1 cellular context compared by ENCODE assay signal in the genomic region with DNA sequence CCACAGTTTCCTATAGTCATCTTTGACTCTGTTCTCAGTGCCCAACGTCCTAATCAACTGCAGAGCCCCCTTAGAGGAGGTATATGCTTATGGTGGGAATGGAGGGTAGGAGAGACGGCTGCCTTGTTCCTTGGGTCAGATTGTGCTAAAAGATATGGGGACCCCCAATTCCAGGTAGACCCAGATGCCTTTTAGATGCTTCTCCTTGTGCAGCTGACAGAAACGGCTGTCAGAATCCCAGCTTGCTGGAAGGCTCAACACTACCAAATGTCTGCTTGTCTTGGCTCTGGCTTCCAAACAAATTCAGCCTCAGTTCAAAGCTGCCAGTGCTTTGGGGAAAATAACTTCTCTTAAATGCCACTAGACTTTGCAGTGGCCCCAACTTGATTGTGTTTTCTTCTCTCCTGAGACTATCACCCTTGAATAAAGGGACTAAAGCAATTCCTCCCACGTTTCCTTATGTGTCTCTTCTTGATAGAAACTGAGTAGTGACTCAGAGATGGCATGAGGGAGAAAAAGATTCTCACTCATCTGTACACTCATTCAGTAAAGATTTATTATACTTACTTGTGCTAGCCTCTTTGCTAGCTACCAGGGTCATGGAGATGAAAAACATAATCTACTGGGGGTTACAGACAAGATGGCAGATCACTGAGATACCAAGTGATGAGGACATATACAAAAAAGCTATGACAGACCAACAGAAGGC.
TF ChIP-seq lines count a peak whose summit lies in the region.

No MANE protein-coding gene starts in this region.

TF ChIP-seq in IMR-90, 13 proteins besides CTCF, POLR2A, EP300 and RAD21 (continued from another document):
- TF ChIP-seq MAFK (IDR thresholded peaks at IDR 0.05; ENCODE audit: low read depth, low read length) (no peak), CHD1 (IDR thresholded peaks at IDR 0.05; ENCODE audit: low read depth, low read length) (no peak), FOS (IDR thresholded peaks at IDR 0.05; ENCODE audit: low read depth, low read length) (peak; percentile 38; the same call in 1 of the 2 replicates), RFX5 (IDR thresholded peaks at IDR 0.05; ENCODE audit: low read depth, low read length) (no peak), CEBPB (IDR thresholded peaks at IDR 0.05; ENCODE audit: low read depth, low read length) (no peak), BHLHE40 (IDR thresholded peaks at IDR 0.05; ENCODE audit: low read depth, low read length) (no peak; the same call in 1 of the 2 replicates), NFE2L2 (IDR thresholded peaks at IDR 0.05; ENCODE audit: low read depth, low read length) (no peak)
- TF ChIP-seq, protein P1, sequence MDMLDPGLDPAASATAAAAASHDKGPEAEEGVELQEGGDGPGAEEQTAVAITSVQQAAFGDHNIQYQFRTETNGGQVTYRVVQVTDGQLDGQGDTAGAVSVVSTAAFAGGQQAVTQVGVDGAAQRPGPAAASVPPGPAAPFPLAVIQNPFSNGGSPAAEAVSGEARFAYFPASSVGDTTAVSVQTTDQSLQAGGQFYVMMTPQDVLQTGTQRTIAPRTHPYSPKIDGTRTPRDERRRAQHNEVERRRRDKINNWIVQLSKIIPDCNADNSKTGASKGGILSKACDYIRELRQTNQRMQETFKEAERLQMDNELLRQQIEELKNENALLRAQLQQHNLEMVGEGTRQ (IDR thresholded peaks at IDR 0.05; ENCODE audit: low read depth, low read length) = no peak
